In genomic region chr12:122072031-122072970, GRCh38 we compare ENCODE assay signal across 9 cellular contexts. TPM values are rescaled to one million over a fixed set of nuclear protein-coding genes. Genes with fewer than 3 reads are reported as not detected.
DNase-seq lines count a peak whose midpoint lies in the region; ATAC-seq and TF ChIP-seq lines count a peak whose summit lies in the region.
"Had no signal": no experiment of that assay in that cellular context is flagged by ENCODE, and none has a peak within 500 bp of the region (broad histone marks: within the 10 kb centered on the region; RNA-seq: fewer than 3 reads in every experiment).

No MANE protein-coding gene starts in this region.

- H3K4me3 Mint-ChIP-seq in glutamatergic neuron (ENCODE audit: unreplicated experiment): no peak overlapping the region

- H3K9me3 Mint-ChIP-seq in glutamatergic neuron (ENCODE audit: unreplicated experiment): peaks cover 2% of the 10 kb centered on the region

- H3K27ac Mint-ChIP-seq in glutamatergic neuron (ENCODE audit: unreplicated experiment): no peak overlapping the region

- H3K9me3 ChIP-seq in heart left ventricle (no peaks in the 10 kb centered on the region), smooth muscle cell (replicated peaks; ENCODE audit: low read depth) (no peaks in the 10 kb centered on the region)

- TF ChIP-seq CTCF in heart left ventricle (IDR thresholded peaks at IDR 0.05) (no peak), smooth muscle cell (IDR thresholded peaks at IDR 0.05; ENCODE audit: borderline replicate concordance, insufficient read depth, poor library complexity, severe bottlenecking) (no peak), glutamatergic neuron (IDR thresholded peaks at IDR 0.05; ENCODE audit: partially characterized antibody, unreplicated experiment) (no peak)

- peak overlapping the region in 10 of 12 donors; percentile 50 to 79 (median 64) for H3K27ac ChIP-seq in heart left ventricle
- peak overlapping the region; percentile 22 for H3K27ac ChIP-seq in smooth muscle cell (ENCODE audit: low read depth)

- H3K4me2 ChIP-seq in smooth muscle cell: peak overlapping the region; percentile 28

- H3K36me3 Mint-ChIP-seq in glutamatergic neuron (ENCODE audit: unreplicated experiment): no peaks in the 10 kb centered on the region

- no peak for TF ChIP-seq POLR2A in heart left ventricle (IDR thresholded peaks at IDR 0.05)

- 45 to 54% (median 51%) methylated on average over 11 of the region's 11 CpGs for WGBS in heart left ventricle, 4 donors
- WGBS in smooth muscle cell (ENCODE audit: low lambda C conversion rate): 57% methylated on average over 11 of the region's 11 CpGs

- ATAC-seq in SK-N-SH treated with all-trans-retinoic acid at 6 μM for 48 hours: peak; percentile 93
- peak; percentile 79 to 93 (median 89) for ATAC-seq in heart left ventricle
- ATAC-seq in HG02798 (IDR thresholded peaks at IDR 0.05; ENCODE audit: poor library complexity, unreplicated experiment): no peak

- no peaks in the 10 kb centered on the region for H3F3A ChIP-seq in smooth muscle cell (ENCODE audit: low read depth)

- DNase-seq in H4 (ENCODE audit: low spot score) (peak; percentile 94), heart left ventricle (peak in 4 of 5 donors; percentile 55 to 81 (median 66)), smooth muscle cell (lab: John Stamatoyannopoulos, UW; ENCODE audit: unreplicated experiment) (peak; percentile 11), NCI-H774 (lab: John Stamatoyannopoulos, UW) (no peak), glutamatergic neuron (no peak)
- DNase-seq in activated CD4-positive, alpha-beta T cell treated with anti-CD3 and anti-CD28 coated beads for 4 hours: no peak
- DNase-seq: activated CD8-positive, alpha-beta memory T cell treated with anti-CD3 and anti-CD28 coated beads, Interleukin-2, amount 50 U/mL, for 48 hours had no signal

- no peaks in the 10 kb centered on the region for H3K27me3 ChIP-seq in heart left ventricle
- H3K27me3 ChIP-seq in smooth muscle cell (ENCODE audit: low read depth): no peaks in the 10 kb centered on the region

- H3K4me3 ChIP-seq in heart left ventricle (no peak overlapping the region), smooth muscle cell (no peak overlapping the region)

- no peaks in the 10 kb centered on the region for H3K79me2 ChIP-seq in smooth muscle cell (ENCODE audit: low read depth)

- no peaks in the 10 kb centered on the region for H3K36me3 ChIP-seq in heart left ventricle
- H3K36me3 ChIP-seq in smooth muscle cell (ENCODE audit: low read depth): no peaks in the 10 kb centered on the region

- no peaks in the 10 kb centered on the region for H4K20me1 ChIP-seq in smooth muscle cell (ENCODE audit: low read depth)

- H2AFZ ChIP-seq in smooth muscle cell (ENCODE audit: low read depth): no peak overlapping the region

- no peak overlapping the region for H3K9ac ChIP-seq in smooth muscle cell (ENCODE audit: low read depth)

- intact Hi-C loops in heart left ventricle (cut with DNase I): loop anchor here in 1 of 10 donors (5.0 kb wide), 1 partner anchor 35 kb away; no protein-coding TSS in a partner anchor

- peaks cover 5% of the 10 kb centered on the region for H3K4me1 Mint-ChIP-seq in glutamatergic neuron (ENCODE audit: low read depth, unreplicated experiment)

- no peaks in the 10 kb centered on the region for H3K27me3 Mint-ChIP-seq in glutamatergic neuron (ENCODE audit: unreplicated experiment)

- H3K4me1 ChIP-seq in heart left ventricle (peaks cover 0 to 25% (median 15%) of the 10 kb centered on the region in 12 donors), smooth muscle cell (ENCODE audit: low read depth) (no peaks in the 10 kb centered on the region)

TF ChIP-seq in SK-N-SH treated with all-trans-retinoic acid at 6 μM for 48 hours, 23 proteins besides CTCF, POLR2A, EP300 and RAD21:
- TF ChIP-seq ZNF70 (CRISPR knock-in tag; IDR thresholded peaks at IDR 0.05) (no peak), TSHZ2 (CRISPR knock-in tag; IDR thresholded peaks at IDR 0.05) (peak; percentile 64; the same call in 1 of the 2 replicates), ISL1 (CRISPR knock-in tag; IDR thresholded peaks at IDR 0.05) (peak; percentile 10; the same call in 1 of the 2 replicates)

RNA-seq across cellular contexts. Expression of gene MLXIP, which starts 6.3 kb away (rescaled TPM):
- 4.3 and 5.0 TPM in 2 replicates for total RNA-seq in H4 (2014; rRNA removed; shearing (Covaris generic))
- 10 to 100 TPM; 14.3 to 39.6 (median 22.7) TPM for total RNA-seq in heart left ventricle
- polyA plus RNA-seq in heart left ventricle: 10 to 100 TPM; 19.8 to 31.7 TPM
- 7.6 and 11.8 TPM in 2 replicates for total RNA-seq in smooth muscle cell
- polyA plus RNA-seq in smooth muscle cell: 15.3 and 24.7 TPM in 2 replicates
- total RNA-seq in glutamatergic neuron (ENCODE audit: unreplicated experiment): 120 TPM

RNA-seq across cellular contexts. Expression of gene BCL7A, which starts 50.6 kb away (rescaled TPM):
- total RNA-seq in H4 (2014; rRNA removed; shearing (Covaris generic)): 1.5 and 1.8 TPM in 2 replicates
- total RNA-seq in heart left ventricle (10 to 100 TPM; 11.4 to 22.1 (median 14.3) TPM), smooth muscle cell (2.7 and 4.3 TPM in 2 replicates), glutamatergic neuron (ENCODE audit: unreplicated experiment) (148 TPM)
- polyA plus RNA-seq in heart left ventricle (10 to 100 TPM in 1 of 2 donors, 1 to 10 TPM in 1; 4.0 to 14.4 TPM), smooth muscle cell (3.0 and 5.7 TPM in 2 replicates)

Comparison
In these comparisons a context has a peak if more than half of its experiments do, and no peak if none do; other contexts are left out.
1. DNase-seq: peak in H4 (single experiment), heart left ventricle (4 of 5) and smooth muscle cell (single experiment); none in activated CD4-positive, alpha-beta T cell treated with anti-CD3 and anti-CD28 coated beads for 4 hours (0 of 2), NCI-H774 (single experiment) and glutamatergic neuron (single experiment).